ENCODE assay signal across 17 cellular contexts in the genomic region with DNA sequence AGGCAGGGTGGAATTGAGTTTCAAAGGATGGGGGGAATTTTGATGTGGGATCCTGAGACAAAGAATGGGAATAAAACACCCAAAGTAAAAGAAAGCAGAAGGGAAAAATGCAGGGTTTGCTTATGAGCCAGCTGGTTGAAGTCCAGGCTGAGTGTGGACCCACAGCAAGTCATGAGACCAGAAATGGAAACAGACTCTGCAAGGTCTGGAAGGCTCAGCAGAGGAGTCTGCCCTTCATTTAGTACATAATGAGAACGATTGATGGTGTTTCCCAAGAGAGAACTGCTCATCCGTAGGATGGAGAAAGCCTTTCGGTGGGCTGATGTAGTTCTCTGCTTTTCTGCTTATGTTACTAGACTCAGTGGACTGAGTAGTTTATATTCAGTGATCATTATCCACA.
"Had no signal": no experiment of that assay in that cellular context is flagged by ENCODE, and none has a peak within 500 bp of the region (broad histone marks: within the 10 kb centered on the region; RNA-seq: fewer than 3 reads in every experiment).

No MANE protein-coding gene starts in this region.

- DNase-seq: cortex of kidney; dorsolateral prefrontal cortex; effector CD8-positive, alpha-beta T cell; gastrocnemius medialis; immature natural killer cell; mucosa of descending colon; naive thymus-derived CD8-positive, alpha-beta T cell; ovary; right lobe of liver; stimulated activated CD4-positive, alpha-beta T cell treated with anti-CD3 and anti-CD28 coated beads, Interleukin-12 subunit alpha, Interleukin-12 subunit beta, amount 100 ng/mL, for 4 hours; stimulated activated naive CD4-positive, alpha-beta T cell; stomach; transverse colon had no signal

- H3K4me1 ChIP-seq: gastrocnemius medialis, right lobe of liver, transverse colon had no signal

- H3K4me3 ChIP-seq: cardiac muscle cell, dorsolateral prefrontal cortex, gastrocnemius medialis, mucosa of descending colon, ovary, right lobe of liver, stomach, thoracic aorta, transverse colon had no signal

- ATAC-seq: esophagus mucosa; gastrocnemius medialis; naive thymus-derived CD8-positive, alpha-beta T cell; right lobe of liver had no signal

- H3K27me3 ChIP-seq: gastrocnemius medialis, ovary, right lobe of liver, transverse colon had no signal

- H3K4me1 Mint-ChIP-seq: immature natural killer cell; naive thymus-derived CD8-positive, alpha-beta T cell had no signal

- H3K36me3 Mint-ChIP-seq: immature natural killer cell; naive thymus-derived CD8-positive, alpha-beta T cell had no signal

- H3K27ac Mint-ChIP-seq: immature natural killer cell; naive thymus-derived CD8-positive, alpha-beta T cell; progenitor cell of endocrine pancreas had no signal

- H3K4me3 Mint-ChIP-seq: immature natural killer cell; naive thymus-derived CD8-positive, alpha-beta T cell had no signal

- H3K36me3 ChIP-seq: cardiac muscle cell, gastrocnemius medialis, ovary, right lobe of liver, stomach, thoracic aorta, transverse colon had no signal

- H3K9me3 ChIP-seq: gastrocnemius medialis, mucosa of descending colon, ovary, right lobe of liver, stomach, thoracic aorta, transverse colon had no signal

- H3K9me3 Mint-ChIP-seq: immature natural killer cell; naive thymus-derived CD8-positive, alpha-beta T cell had no signal

- H3K27ac ChIP-seq: cardiac muscle cell, dorsolateral prefrontal cortex, gastrocnemius medialis, ovary, right lobe of liver, stomach, thoracic aorta, transverse colon had no signal
